7 cellular contexts compared by ENCODE assay signal in the genomic region with DNA sequence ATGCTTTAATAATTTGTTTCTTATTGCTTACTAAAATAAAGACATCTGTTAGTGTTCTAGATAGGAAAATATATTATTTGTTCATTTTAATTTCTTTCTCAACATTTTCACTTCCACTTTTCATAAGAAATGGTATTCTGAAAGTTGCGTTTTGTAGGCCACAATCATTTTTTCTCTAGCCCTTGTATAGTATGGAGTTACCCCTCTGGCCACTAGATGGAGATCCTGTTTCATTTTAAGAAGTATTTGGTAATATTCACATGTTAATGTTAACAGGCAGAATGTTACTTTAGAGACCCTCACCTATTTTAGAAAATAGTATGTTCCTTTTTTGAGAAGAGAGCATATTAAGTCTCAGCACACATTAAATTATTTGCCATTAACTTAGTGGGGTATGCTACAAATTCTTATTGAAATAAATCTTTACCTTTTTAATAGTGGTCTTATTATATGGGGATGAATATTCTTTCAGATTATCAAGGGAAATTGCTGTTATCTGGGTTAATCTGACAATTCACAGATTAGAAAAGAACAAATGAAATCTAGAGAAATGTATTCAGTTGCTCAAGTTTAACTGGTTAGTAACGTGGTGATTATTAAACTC.
DNase-seq lines count a peak whose midpoint lies in the region; ATAC-seq, FAIRE-seq and TF ChIP-seq lines count a peak whose summit lies in the region.

No MANE protein-coding gene starts in this region.

- no peaks in the 10 kb centered on the region for H4K20me1 ChIP-seq in neural cell (ENCODE audit: insufficient read depth)

- no peaks in the 10 kb centered on the region for H3F3A ChIP-seq in neural cell (ENCODE audit: insufficient read depth, low read length, poor library complexity, severe bottlenecking)

- H3K36me3 ChIP-seq in neural cell (ENCODE audit: insufficient read depth, low read length) = no peaks in the 10 kb centered on the region

- no peaks in the 10 kb centered on the region for H3K9me2 ChIP-seq in neural cell (ENCODE audit: insufficient read depth, low read length)

- no peak overlapping the region for H3K27ac ChIP-seq in HL-60 (replicated peaks)
- no peak overlapping the region for H3K27ac ChIP-seq in RWPE1
- H3K27ac ChIP-seq in neural cell (ENCODE audit: low read length) = no peak overlapping the region

- no peak overlapping the region for H3K9ac ChIP-seq in neural cell (ENCODE audit: low read length)

- peak; percentile 78 for TF ChIP-seq RAD21 in neural cell (conservative IDR thresholded peaks at IDR 0.05)

- ATAC-seq in GM19467 (IDR thresholded peaks at IDR 0.05; ENCODE audit: unreplicated experiment) = peak; percentile 91

- H3K79me2 ChIP-seq in neural cell (replicated peaks; ENCODE audit: insufficient read depth, low read length) = no peaks in the 10 kb centered on the region

- CTCF ChIA-PET in RWPE1 (lab: Yijun Ruan, JAX) = interaction anchor here (0.7 kb wide), 1 partner anchor 9 kb away, joined by 6 read pairs; no protein-coding TSS in a partner anchor

- TF ChIP-seq EP300 in neural cell (conservative IDR thresholded peaks at IDR 0.05; ENCODE audit: poor library complexity, severe bottlenecking) = no peak

- FAIRE-seq in G401.6 (lab: Jason Lieb, UNC) = peak; percentile 94

- POLR2A ChIA-PET in RWPE1 (lab: Yijun Ruan, JAX; ENCODE audit: low non-redundant PET) = no interaction called here

- no peak overlapping the region for H2AFZ ChIP-seq in neural cell (ENCODE audit: low read depth, low read length)

- TF ChIP-seq CTCF in HL-60 (IDR thresholded peaks at IDR 0.05; ENCODE audit: insufficient read depth, low read length) (peak; percentile 66), RWPE1 (conservative IDR thresholded peaks at IDR 0.05; ENCODE audit: low read depth) (peak; percentile 70), epithelial cell of proximal tubule (conservative IDR thresholded peaks at IDR 0.05; ENCODE audit: low read depth, low read length) (peak; percentile 70), neural cell (IDR thresholded peaks at IDR 0.05; ENCODE audit: poor library complexity, severe bottlenecking) (peak; percentile 78)

- DNase-seq in HL-60 (ENCODE audit: low read depth in 1 of 2, low spot score in 1 of 2) (peak; percentile 22 to 48), RWPE1 (ENCODE audit: low spot score) (peak; percentile 44), epithelial cell of proximal tubule (ENCODE audit: low read depth) (no peak)
- no peak for DNase-seq in stimulated activated CD4-positive, alpha-beta T cell treated with anti-CD3 and anti-CD28 coated beads, Interleukin-4, amount 100 ng/mL, for 1 hour

- H3K9me3 ChIP-seq in neural cell (ENCODE audit: low read length) = no peaks in the 10 kb centered on the region

- H3K4me2 ChIP-seq in neural cell (ENCODE audit: low read length) = no peak overlapping the region

- H3K4me3 ChIP-seq in HL-60 (replicated peaks; ENCODE audit: insufficient read depth, low read length) = no peak overlapping the region
- no peak overlapping the region for H3K4me3 ChIP-seq in epithelial cell of proximal tubule (ENCODE audit: low read depth, low read length)
- no peak overlapping the region for H3K4me3 ChIP-seq in neural cell (ENCODE audit: low read length)

- H3K27me3 ChIP-seq in HL-60 (ENCODE audit: insufficient read depth, poor library complexity, severe bottlenecking) (no peaks in the 10 kb centered on the region), neural cell (ENCODE audit: insufficient read depth, low read depth, low read length) (no peaks in the 10 kb centered on the region)

TF ChIP-seq in neural cell, 6 proteins besides CTCF, POLR2A, EP300 and RAD21:
- no peak for TF ChIP-seq TAF1 (IDR thresholded peaks at IDR 0.05; ENCODE audit: low read depth)
- peak; percentile 76 for TF ChIP-seq SMC3 (conservative IDR thresholded peaks at IDR 0.05; ENCODE audit: poor library complexity)

Comparison
In these comparisons a context has a peak if more than half of its experiments do, and no peak if none do; other contexts are left out.
1. DNase-seq: peak in HL-60 (2 of 2) and RWPE1 (single experiment); none in epithelial cell of proximal tubule (single experiment) and stimulated activated CD4-positive, alpha-beta T cell treated with anti-CD3 and anti-CD28 coated beads, Interleukin-4, amount 100 ng/mL, for 1 hour (single experiment).
2. Peak in every context shown above with its lines, with median percentiles within 50 percentile points of each other: CTCF ChIP-seq.